28 cellular contexts compared by ENCODE assay signal in genomic region chr4:42320822-42321388, GRCh38.
A peak's percentile ranks its signal among the peaks of the same experiment; 100 is the strongest.
DNase-seq lines count a peak whose midpoint lies in the region; ATAC-seq and TF ChIP-seq lines count a peak whose summit lies in the region.
"Had no signal": no experiment of that assay in that cellular context is flagged by ENCODE, and none has a peak within 500 bp of the region (broad histone marks: within the 10 kb centered on the region; RNA-seq: fewer than 3 reads in every experiment).

No MANE protein-coding gene starts in this region.

- no peak for TF ChIP-seq CTCF in OCI-LY7 (conservative IDR thresholded peaks at IDR 0.05; ENCODE audit: low read length)

- CTCF ChIA-PET in OCI-LY7 (lab: Charles Lee; ENCODE audit: unreplicated experiment), result no interaction called here

- peaks cover 26 to 41% (median 33%) of the 10 kb centered on the region in 11 experiments for H3K9me3 ChIP-seq in BLaER1 treated with 17β-estradiol and CSF1 and Interleukin-3, amounts not matched to agents 10 nM and 100 nM (replicated peaks in 1 of 11)
- H3K9me3 ChIP-seq in OCI-LY7 (ENCODE audit: low read length), result no peaks in the 10 kb centered on the region
- H3K9me3 ChIP-seq: HAP-1 had no signal

- peak overlapping the region; percentile 49; the same call in 1 of the 2 replicates for H2AFZ ChIP-seq in OCI-LY7 (ENCODE audit: low read length)
- H2AFZ ChIP-seq: parathyroid adenoma had no signal

- intact Hi-C loops in OCI-LY7 (cut with micrococcal nuclease; ENCODE audit: unreplicated experiment), result no loop called here

- no peak overlapping the region for H3K27ac ChIP-seq in BLaER1 treated with 17β-estradiol and CSF1 and Interleukin-3, amounts not matched to agents 10 nM and 100 nM
- peak overlapping the region; percentile 86 for H3K27ac ChIP-seq in OCI-LY7 (ENCODE audit: low read depth, low read length, poor library complexity, severe bottlenecking)
- H3K27ac ChIP-seq: parathyroid adenoma, skin epidermis had no signal

- peaks cover 0 to 13% (median 10%) of the 10 kb centered on the region in 10 experiments; a peak in 12 of 20 replicates for H3K4me1 ChIP-seq in BLaER1 treated with 17β-estradiol and CSF1 and Interleukin-3, amounts not matched to agents 10 nM and 100 nM
- H3K4me1 ChIP-seq in OCI-LY7 (ENCODE audit: insufficient read depth, low read length, poor library complexity, severe bottlenecking), result peaks cover 21% of the 10 kb centered on the region
- H3K4me1 ChIP-seq: HAP-1, parathyroid adenoma had no signal

- no peak overlapping the region for H3K4me3 ChIP-seq in BLaER1 treated with 17β-estradiol and CSF1 and Interleukin-3, amounts not matched to agents 10 nM and 100 nM
- peak overlapping the region; percentile 6 for H3K4me3 ChIP-seq in OCI-LY7 (ENCODE audit: low read depth, low read length, poor library complexity, severe bottlenecking)
- H3K4me3 ChIP-seq: HAP-1, skin epidermis had no signal

- H4K20me1 ChIP-seq in BLaER1 treated with 17β-estradiol and CSF1 and Interleukin-3, amounts not matched to agents 10 nM and 100 nM, result no peaks in the 10 kb centered on the region
- H4K20me1 ChIP-seq in OCI-LY7 (ENCODE audit: insufficient read depth, low read length), result no peaks in the 10 kb centered on the region

- H3K4me2 ChIP-seq in BLaER1 treated with 17β-estradiol and CSF1 and Interleukin-3, amounts not matched to agents 10 nM and 100 nM, result peak overlapping the region in 7 of 11 experiments; percentile 22 to 76 (median 47); a peak in 13 of 22 replicates
- peak overlapping the region; percentile 33 for H3K4me2 ChIP-seq in OCI-LY7 (ENCODE audit: low read length)

- no peaks in the 10 kb centered on the region for H3K79me2 ChIP-seq in OCI-LY7 (ENCODE audit: insufficient read depth, low read depth, low read length)
- H3K79me2 ChIP-seq: parathyroid adenoma had no signal

- H3K27me3 ChIP-seq in BLaER1 treated with 17β-estradiol and CSF1 and Interleukin-3, amounts not matched to agents 10 nM and 100 nM, result no peaks in the 10 kb centered on the region

- no peak overlapping the region for H3K9ac ChIP-seq in BLaER1 treated with 17β-estradiol and CSF1 and Interleukin-3, amounts not matched to agents 10 nM and 100 nM
- H3K9ac ChIP-seq: parathyroid adenoma had no signal

- POLR2A ChIA-PET in OCI-LY7 (lab: Charles Lee), result interaction anchor here (0.7 kb wide), 1 partner anchor 1436 kb away, joined by 4 read pairs; no protein-coding TSS in a partner anchor

- no TSS peak for BruUV-seq in OCI-LY7 (replicated peaks; lab: Mats Ljungman, UMichigan)

- DNase-seq in OCI-LY7 (ENCODE audit: low spot score), result peak; percentile 66
- no peak for DNase-seq in NCI-H2227 treated with DMSO at 0.1 percent for 48 hours (lab: John Stamatoyannopoulos, UW)
- no peak for DNase-seq in GM19238 (ENCODE audit: insufficient read length, low spot score)
- no peak for DNase-seq in activated CD4-positive, alpha-beta T cell treated with anti-CD3 and anti-CD28 coated beads, Interleukin-2, amount 50 U/mL, for 48 hours
- DNase-seq in H4 (ENCODE audit: low spot score), result no peak
- DNase-seq: activated CD8-positive, alpha-beta T cell treated with anti-CD3 and anti-CD28 coated beads, Interleukin-2, amount 10 ng/mL, durations not matched to agents 7 days and 5 days; activated naive CD4-positive, alpha-beta T cell treated with anti-CD3 and anti-CD28 coated beads, Interleukin-2, amount 10 ng/mL, durations not matched to agents 7 days and 5 days; amniotic stem cell; Calu3; CD4-positive, CD25-positive, alpha-beta regulatory T cell; DMS79; left ventricle myocardium superior; MM.1S; NCI-H2029; NCI-H526 treated with DMSO at 0.1 percent for 48 hours; retina; Right ventricle myocardium superior; trophoblast cell had no signal

- H3K9me2 ChIP-seq in OCI-LY7 (ENCODE audit: insufficient read depth, low read length), result no peaks in the 10 kb centered on the region

- peaks cover 0 to 3% (median 0%) of the 10 kb centered on the region in 11 experiments; a peak in 2 of 22 replicates for H3K36me3 ChIP-seq in BLaER1 treated with 17β-estradiol and CSF1 and Interleukin-3, amounts not matched to agents 10 nM and 100 nM
- H3K36me3 ChIP-seq in OCI-LY7 (ENCODE audit: insufficient read depth, low read length), result no peaks in the 10 kb centered on the region
- H3K36me3 ChIP-seq: HAP-1 had no signal

- ATAC-seq in GM19035 (IDR thresholded peaks at IDR 0.05; ENCODE audit: unreplicated experiment), result peak; percentile 76
- ATAC-seq in HG02884 (IDR thresholded peaks at IDR 0.05; ENCODE audit: unreplicated experiment), result peak; percentile 78
- ATAC-seq: activated CD8-positive, alpha-beta T cell treated with anti-CD3 and anti-CD28 coated beads, Interleukin-2, amount 10 ng/mL, durations not matched to agents 7 days and 5 days; esophagus mucosa; left ventricle myocardium superior; Panc1; SK-N-SH treated with all-trans-retinoic acid at 6 μM for 48 hours; stimulated activated memory B cell treated with anti-CD40 and anti-IgM and Interleukin-4, amounts not matched to agents 10 μg/mL and 1 μg/mL and 100 μg/mL, for 72 hours had no signal
